In the genomic region with DNA sequence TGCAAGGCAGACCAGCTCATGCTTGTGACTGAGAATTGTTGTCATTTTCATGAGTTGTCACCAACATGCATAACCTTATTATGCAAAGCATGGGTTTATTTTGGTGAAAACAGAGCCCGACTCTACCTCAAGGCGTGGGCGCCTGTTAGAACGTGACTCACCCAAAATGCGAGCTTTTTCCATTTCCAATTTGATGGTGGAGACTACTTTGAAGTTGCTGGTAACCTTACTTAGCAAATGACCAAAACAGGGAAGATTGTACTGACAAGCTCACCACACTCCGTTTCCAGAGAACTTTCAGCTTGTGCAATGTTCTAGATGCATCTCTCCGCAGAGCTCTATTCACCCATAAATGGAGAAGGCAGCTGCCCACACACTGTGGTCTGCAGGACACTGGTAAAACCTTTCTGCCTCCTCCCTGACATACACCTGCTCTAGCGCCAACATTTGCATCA, we compare ENCODE assay signal across 11 cellular contexts.
A peak's percentile ranks its signal among the peaks of the same experiment; 100 is the strongest.
DNase-seq lines count a peak whose midpoint lies in the region; ATAC-seq and TF ChIP-seq lines count a peak whose summit lies in the region.
"Had no signal": no experiment of that assay in that cellular context is flagged by ENCODE, and none has a peak within 500 bp of the region (broad histone marks: within the 10 kb centered on the region; RNA-seq: fewer than 3 reads in every experiment).

No MANE protein-coding gene starts in this region.

- H3K4me3 ChIP-seq in dorsolateral prefrontal cortex, result no peak overlapping the region

- ATAC-seq in GM18873 (IDR thresholded peaks at IDR 0.05; ENCODE audit: low FRiP score, unreplicated experiment) (peak; percentile 69), HG02938 (IDR thresholded peaks at IDR 0.05; ENCODE audit: unreplicated experiment) (peak; percentile 90)

- TF ChIP-seq CTCF in dorsolateral prefrontal cortex (IDR thresholded peaks at IDR 0.05 in 54 of 56, conservative IDR thresholded peaks at IDR 0.05 in 2 of 56; ENCODE audit: low read depth in 1 of 56, partially characterized antibody in 56 of 56), result no peak

- H3K4me1 Mint-ChIP-seq in activated CD4-positive, alpha-beta memory T cell treated with anti-CD3 and anti-CD28 coated beads for 36 hours (ENCODE audit: low read depth), result peaks cover 37% of the 10 kb centered on the region

- peak overlapping the region in 1 of 59 donors; percentile 29 for H3K27ac ChIP-seq in dorsolateral prefrontal cortex
- H3K27ac ChIP-seq: VCaP had no signal

- peak; percentile 92 for DNase-seq in activated CD4-positive, alpha-beta memory T cell treated with anti-CD3 and anti-CD28 coated beads for 36 hours
- DNase-seq in stimulated activated CD4-positive, alpha-beta T cell treated with anti-CD3 and anti-CD28 coated beads, Interleukin-4, amount 100 ng/mL, for 24 hours, result peak; percentile 80
- no peak for DNase-seq in putamen (ENCODE audit: low spot score)
- DNase-seq in cerebellum (ENCODE audit: low spot score), result no peak
- no peak for DNase-seq in GM03348 (ENCODE audit: low spot score)
- no peak for DNase-seq in dorsolateral prefrontal cortex
- DNase-seq: KG1 had no signal

- H3K27me3 Mint-ChIP-seq in activated CD4-positive, alpha-beta memory T cell treated with anti-CD3 and anti-CD28 coated beads for 36 hours, result peaks cover 4% of the 10 kb centered on the region

- H3K27me3 ChIP-seq in dorsolateral prefrontal cortex, result peaks cover 0 to 25% (median 0%) of the 10 kb centered on the region in 45 donors

- peak overlapping the region; percentile 28 for H3K4me3 Mint-ChIP-seq in activated CD4-positive, alpha-beta memory T cell treated with anti-CD3 and anti-CD28 coated beads for 36 hours
- H3K4me3 Mint-ChIP-seq: nephron had no signal

- CTCF ChIA-PET in activated CD4-positive, alpha-beta memory T cell treated with anti-CD3 and anti-CD28 coated beads for 36 hours (lab: Charles Lee), result interaction anchor here (0.6 to 2.0 kb wide), 14 partner anchors 13 to 547 kb away, joined by 3 to 12 read pairs (median 4); no protein-coding TSS in a partner anchor

- H3K27ac Mint-ChIP-seq in activated CD4-positive, alpha-beta memory T cell treated with anti-CD3 and anti-CD28 coated beads for 36 hours, result peak overlapping the region; percentile 91
- H3K27ac Mint-ChIP-seq: nephron had no signal

- H3K36me3 Mint-ChIP-seq in activated CD4-positive, alpha-beta memory T cell treated with anti-CD3 and anti-CD28 coated beads for 36 hours, result no peaks in the 10 kb centered on the region

- POLR2A ChIA-PET in activated CD4-positive, alpha-beta memory T cell treated with anti-CD3 and anti-CD28 coated beads for 36 hours (lab: Charles Lee), result interaction anchor here (0.5 to 2.3 kb wide), 21 partner anchors 11 to 542 kb away, joined by 3 to 49 read pairs (median 6); a partner anchor contains a TSS

- H3K9me3 Mint-ChIP-seq in activated CD4-positive, alpha-beta memory T cell treated with anti-CD3 and anti-CD28 coated beads for 36 hours, result no peaks in the 10 kb centered on the region
- H3K9me3 Mint-ChIP-seq: nephron had no signal

- intact Hi-C loops in activated CD4-positive, alpha-beta memory T cell treated with anti-CD3 and anti-CD28 coated beads for 36 hours (cut with micrococcal nuclease), result loop anchor here (1.0 to 5.0 kb wide), 16 partner anchors 29 to 611 kb away; a partner anchor contains a TSS
- intact Hi-C loops in dorsolateral prefrontal cortex (cut with DNase I), result no loop called here

Comparison
In these comparisons a context has a peak if more than half of its experiments do, and no peak if none do; other contexts are left out.
1. DNase-seq: peak in activated CD4-positive, alpha-beta memory T cell treated with anti-CD3 and anti-CD28 coated beads for 36 hours (single experiment) and stimulated activated CD4-positive, alpha-beta T cell treated with anti-CD3 and anti-CD28 coated beads, Interleukin-4, amount 100 ng/mL, for 24 hours (single experiment); none in putamen (single experiment), cerebellum (single experiment), GM03348 (single experiment) and dorsolateral prefrontal cortex (0 of 10).